9 cellular contexts compared by ENCODE assay signal in genomic region chr19:34269489-34269888, GRCh38. TPM values are rescaled to one million over a fixed set of nuclear protein-coding genes. Genes with fewer than 3 reads are reported as not detected.
DNase-seq lines count a peak whose midpoint lies in the region; ATAC-seq and TF ChIP-seq lines count a peak whose summit lies in the region.
"Had no signal": no experiment of that assay in that cellular context is flagged by ENCODE, and none has a peak within 500 bp of the region (broad histone marks: within the 10 kb centered on the region; RNA-seq: fewer than 3 reads in every experiment).

No MANE protein-coding gene starts in this region.

- WGBS in SK-N-SH (ENCODE audit: low lambda C conversion rate), result 88% methylated on average over 2 of the region's 2 CpGs
- 74% methylated on average over 2 of the region's 2 CpGs for WGBS in hepatocyte (ENCODE audit: low lambda C conversion rate, missing lambda C conversion rate)
- WGBS in spleen, 5 donors, result 32 to 43% (median 37%) methylated on average over 2 of the region's 2 CpGs

- DNase-seq in SK-N-SH (no peak), WTC11 (ENCODE audit: low spot score) (no peak), hepatocyte (ENCODE audit: low spot score) (no peak), spleen (no peak), NCI-H524 treated with DMSO at 0.1 percent for 48 hours (lab: John Stamatoyannopoulos, UW) (no peak), NCI-H82 treated with DMSO at 0.1 percent for 48 hours (lab: John Stamatoyannopoulos, UW; ENCODE audit: unreplicated experiment) (no peak)

- H3K4me3 ChIP-seq in SK-N-SH (ENCODE audit: low read depth in 2 of 2, low read length in 1 of 2), result no peak overlapping the region
- no peak overlapping the region for H3K4me3 ChIP-seq in hepatocyte
- H3K4me3 ChIP-seq in spleen, result peak overlapping the region in 3 of 8 donors; percentile 2 to 59 (median 8)

- CTCF ChIA-PET in SK-N-SH (lab: Yijun Ruan, JAX), result interaction anchor here (0.8 to 1.6 kb wide), 2 partner anchors 8 to 48 kb away, joined by 3 to 4 read pairs; no protein-coding TSS in a partner anchor
- CTCF ChIA-PET in WTC11 (lab: Charles Lee), result interaction anchor here (0.6 to 2.6 kb wide), 4 partner anchors 10 to 220 kb away, joined by 3 to 5 read pairs (median 4); no protein-coding TSS in a partner anchor

- TF ChIP-seq CTCF in SK-N-SH (IDR thresholded peaks at IDR 0.05) (no peak), WTC11 (IDR thresholded peaks at IDR 0.05) (no peak), hepatocyte (IDR thresholded peaks at IDR 0.05; ENCODE audit: poor library complexity) (no peak), spleen (IDR thresholded peaks at IDR 0.05 in 8 of 11, conservative IDR thresholded peaks at IDR 0.05 in 3 of 11) (no peak)

- H3K27ac ChIP-seq in SK-N-SH (ENCODE audit: low read depth in 2 of 2, low read length in 1 of 2) (peak overlapping the region; percentile 35 to 78; a peak in 2 of 4 replicates), hepatocyte (peak overlapping the region; percentile 58), spleen (peak overlapping the region; percentile 67 to 90 (median 87))
- H3K27ac ChIP-seq: 22Rv1 had no signal

- ATAC-seq in SK-N-SH treated with all-trans-retinoic acid at 6 μM for 48 hours (no peak), WTC11 (no peak), GM21528 (IDR thresholded peaks at IDR 0.05; ENCODE audit: low FRiP score, unreplicated experiment) (no peak)

- TF ChIP-seq POLR2A in spleen (IDR thresholded peaks at IDR 0.05), result no peak

- POLR2A ChIA-PET in SK-N-SH (lab: Yijun Ruan, JAX), result no interaction called here
- POLR2A ChIA-PET in WTC11 (lab: Charles Lee), result no interaction called here

- H3K79me2 ChIP-seq in SK-N-SH (ENCODE audit: insufficient read depth) (peaks cover 88% of the 10 kb centered on the region), hepatocyte (peaks cover 93% of the 10 kb centered on the region)

- no peaks in the 10 kb centered on the region for H3K9me3 ChIP-seq in SK-N-SH
- H3K9me3 ChIP-seq in hepatocyte (ENCODE audit: low read depth), result no peaks in the 10 kb centered on the region
- no peaks in the 10 kb centered on the region for H3K9me3 ChIP-seq in spleen

- no peaks in the 10 kb centered on the region for H3K27me3 Mint-ChIP-seq in WTC11 (ENCODE audit: low read depth)

- H3K9me3 Mint-ChIP-seq in WTC11, result 0 out of 2 replicates have a peak, but pooled peaks cover 2% of the 10 kb centered on the region

- H3K36me3 ChIP-seq in SK-N-SH (replicated peaks in 1 of 2; ENCODE audit: control insufficient read depth in 1 of 2, insufficient read depth in 2 of 2, low read length in 1 of 2) (no peaks in the 10 kb centered on the region), hepatocyte (replicated peaks; ENCODE audit: insufficient read depth, low read depth) (peaks cover 3% of the 10 kb centered on the region), spleen (no peaks in the 10 kb centered on the region)

- H3K9ac ChIP-seq in SK-N-SH, result peak overlapping the region; percentile 57; the same call in 1 of the 2 replicates

- peak overlapping the region; percentile 54 for H3K4me2 ChIP-seq in SK-N-SH
- no peak overlapping the region for H3K4me2 ChIP-seq in hepatocyte

- no peak for TF ChIP-seq EP300 in SK-N-SH (IDR thresholded peaks at IDR 0.05; ENCODE audit: borderline replicate concordance in 1 of 2, low read depth in 1 of 2, low read length in 1 of 2)

- TF ChIP-seq RAD21 in SK-N-SH (IDR thresholded peaks at IDR 0.05; ENCODE audit: low read length), result no peak

- peak overlapping the region; percentile 92; the same call in 1 of the 2 replicates for H3K27ac Mint-ChIP-seq in WTC11

- H3F3A ChIP-seq in SK-N-SH (replicated peaks; ENCODE audit: insufficient read depth), result peaks cover 34% of the 10 kb centered on the region

- intact Hi-C loops in spleen (cut with DNase I; ENCODE audit: low total_unique reads), result no loop called here

- H3K9me2 ChIP-seq in SK-N-SH (no peaks in the 10 kb centered on the region), hepatocyte (replicated peaks; ENCODE audit: insufficient read depth) (no peaks in the 10 kb centered on the region)

- no peaks in the 10 kb centered on the region for H3K36me3 Mint-ChIP-seq in WTC11

- H2AFZ ChIP-seq in SK-N-SH (ENCODE audit: low read depth) (peak overlapping the region; percentile 68), hepatocyte (no peak overlapping the region)

- H3K27me3 ChIP-seq in SK-N-SH (ENCODE audit: insufficient read depth) (no peaks in the 10 kb centered on the region), hepatocyte (no peaks in the 10 kb centered on the region), spleen (replicated peaks in 1 of 7) (no peaks in the 10 kb centered on the region)

- H4K20me1 ChIP-seq in SK-N-SH (ENCODE audit: insufficient read depth) (no peaks in the 10 kb centered on the region; the same call in 1 of the 2 replicates), hepatocyte (ENCODE audit: insufficient read depth, poor library complexity, severe bottlenecking) (peaks cover 9% of the 10 kb centered on the region)

- H3K4me1 Mint-ChIP-seq in WTC11, result peaks cover 37% of the 10 kb centered on the region

- peaks cover 8 to 46% of the 10 kb centered on the region in 2 experiments; a peak in 3 of 4 replicates for H3K4me1 ChIP-seq in SK-N-SH (ENCODE audit: control insufficient read depth in 1 of 2, insufficient read depth in 2 of 2, low read depth in 1 of 2, low read length in 1 of 2)
- H3K4me1 ChIP-seq in hepatocyte (ENCODE audit: insufficient read depth), result no peaks in the 10 kb centered on the region
- H3K4me1 ChIP-seq in spleen, result peaks cover 37 to 98% (median 84%) of the 10 kb centered on the region in 6 donors

- H3K4me3 Mint-ChIP-seq in WTC11, result no peak overlapping the region

TF ChIP-seq in SK-N-SH, 30 proteins besides CTCF, POLR2A, EP300 and RAD21 (continues in another document):
- TF ChIP-seq CHD2 (IDR thresholded peaks at IDR 0.05; ENCODE audit: low read length, partially characterized antibody) (no peak), USF2 (IDR thresholded peaks at IDR 0.05; ENCODE audit: borderline replicate concordance, low read depth, low read length) (no peak), MAX (IDR thresholded peaks at IDR 0.05; ENCODE audit: low read depth) (no peak), POLR2AphosphoS5 (IDR thresholded peaks at IDR 0.05; ENCODE audit: low read depth, low read length) (no peak)

TF ChIP-seq in SK-N-SH treated with all-trans-retinoic acid at 6 μM for 48 hours, 23 proteins besides CTCF, POLR2A, EP300 and RAD21 (continues in another document):
- TF ChIP-seq, protein P1, sequence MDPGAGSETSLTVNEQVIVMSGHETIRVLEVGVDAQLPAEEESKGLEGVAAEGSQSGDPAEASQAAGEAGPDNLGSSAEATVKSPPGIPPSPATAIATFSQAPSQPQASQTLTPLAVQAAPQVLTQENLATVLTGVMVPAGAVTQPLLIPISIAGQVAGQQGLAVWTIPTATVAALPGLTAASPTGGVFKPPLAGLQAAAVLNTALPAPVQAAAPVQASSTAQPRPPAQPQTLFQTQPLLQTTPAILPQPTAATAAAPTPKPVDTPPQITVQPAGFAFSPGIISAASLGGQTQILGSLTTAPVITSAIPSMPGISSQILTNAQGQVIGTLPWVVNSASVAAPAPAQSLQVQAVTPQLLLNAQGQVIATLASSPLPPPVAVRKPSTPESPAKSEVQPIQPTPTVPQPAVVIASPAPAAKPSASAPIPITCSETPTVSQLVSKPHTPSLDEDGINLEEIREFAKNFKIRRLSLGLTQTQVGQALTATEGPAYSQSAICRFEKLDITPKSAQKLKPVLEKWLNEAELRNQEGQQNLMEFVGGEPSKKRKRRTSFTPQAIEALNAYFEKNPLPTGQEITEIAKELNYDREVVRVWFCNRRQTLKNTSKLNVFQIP (CRISPR knock-in tag; IDR thresholded peaks at IDR 0.05; ENCODE audit: borderline replicate concordance, low read depth), result no peak
- TF ChIP-seq ZNF565 (CRISPR knock-in tag; conservative IDR thresholded peaks at IDR 0.05; ENCODE audit: low read depth), result no peak

TF ChIP-seq in WTC11, 78 proteins besides CTCF, POLR2A, EP300 and RAD21:
- TF ChIP-seq ATF3 (CRISPR knock-in tag; conservative IDR thresholded peaks at IDR 0.05) (no peak), TP53 (CRISPR knock-in tag; IDR thresholded peaks at IDR 0.05) (no peak), SOX15 (CRISPR knock-in tag; IDR thresholded peaks at IDR 0.05) (no peak), TCF7 (CRISPR knock-in tag; IDR thresholded peaks at IDR 0.05; ENCODE audit: low read depth) (no peak)
TF ChIP-seq in WTC11: peak in this region for 0.

RNA-seq across cellular contexts. Expression of gene GARRE1, which starts 15.1 kb away (rescaled TPM):
- polyA plus RNA-seq in SK-N-SH (2012; rRNA removed), result 9.7 and 10.9 TPM in 2 replicates
- 6.3 and 7.8 TPM in 2 replicates for polyA plus RNA-seq in SK-N-SH (2012; cell fraction: cytosol; rRNA removed)
- polyA plus RNA-seq in SK-N-SH (2012; cell fraction: nucleus; rRNA removed), result 13.0 and 15.5 TPM in 2 replicates
- 16.7 to 20.8 TPM (median 19.8 TPM) in 3 replicates for total RNA-seq in WTC11 (2021)
- 15.4 and 16.3 TPM in 2 replicates for total RNA-seq in hepatocyte
- 9.0 and 10.2 TPM in 2 replicates for polyA plus RNA-seq in hepatocyte
- 10 to 100 TPM; 32.5 to 70.6 (median 48.1) TPM for total RNA-seq in spleen
- 10 to 100 TPM in 1 of 3 donors, 1 to 10 TPM in 2; 6.2 to 15.5 (median 8.5) TPM for polyA plus RNA-seq in spleen
